Comparison of ENCODE assay signal across 1 cellular context in genomic region chr10:73906524-73907447, GRCh38.
TF ChIP-seq lines count a peak whose summit lies in the region.

No MANE protein-coding gene starts in this region.

TF ChIP-seq in SK-N-SH, 30 proteins besides CTCF, POLR2A, EP300 and RAD21 (continued from another document):
- TF ChIP-seq REST (IDR thresholded peaks at IDR 0.05; ENCODE audit: low read depth, low read length): peak; percentile 25; the same call in 1 of the 2 replicates
- TF ChIP-seq FOXJ3 (CRISPR knock-in tag; IDR thresholded peaks at IDR 0.05): no peak
- TF ChIP-seq RCOR1 (IDR thresholded peaks at IDR 0.05; ENCODE audit: low read length): no peak
- TF ChIP-seq JUND (IDR thresholded peaks at IDR 0.05): peak; percentile 93
- 0 out of 2 replicates have a peak, but pooled peaks have one; percentile 5 for TF ChIP-seq USF1 (IDR thresholded peaks at IDR 0.05; ENCODE audit: borderline replicate concordance, low read depth)
- TF ChIP-seq FOSL2 (IDR thresholded peaks at IDR 0.05; ENCODE audit: borderline replicate concordance, low read depth): peak; percentile 88
- TF ChIP-seq EZH2phosphoT487 (IDR thresholded peaks at IDR 0.05; ENCODE audit: borderline replicate concordance, low read depth): no peak
- TF ChIP-seq ELF1 (IDR thresholded peaks at IDR 0.05): no peak
- peak; percentile 76 for TF ChIP-seq PBX3 (IDR thresholded peaks at IDR 0.05)
- TF ChIP-seq TCF12 (IDR thresholded peaks at IDR 0.05): peak; percentile 96
- TF ChIP-seq YY1 (IDR thresholded peaks at IDR 0.05; ENCODE audit: low read depth): no peak
- TF ChIP-seq TEAD4 (IDR thresholded peaks at IDR 0.05; ENCODE audit: borderline replicate concordance, insufficient read depth): peak; percentile 95
- no peak for TF ChIP-seq FOXM1 (IDR thresholded peaks at IDR 0.05; ENCODE audit: low read depth)
- no peak for TF ChIP-seq RFX5 (IDR thresholded peaks at IDR 0.05; ENCODE audit: low read length)
- TF ChIP-seq SIN3A (IDR thresholded peaks at IDR 0.05; ENCODE audit: borderline replicate concordance, low read depth, low read length): peak; percentile 80; the same call in 1 of the 2 replicates
- TF ChIP-seq NRF1 (IDR thresholded peaks at IDR 0.05; ENCODE audit: low read depth, low read length): no peak
- no peak for TF ChIP-seq GABPA (IDR thresholded peaks at IDR 0.05; ENCODE audit: low read depth)
- peak; percentile 89 for TF ChIP-seq RXRA (IDR thresholded peaks at IDR 0.05; ENCODE audit: borderline replicate concordance, low read depth)
TF ChIP-seq in SK-N-SH: peak in this region for 13.
